ENCODE assay signal across 1 cellular context in the genomic region with DNA sequence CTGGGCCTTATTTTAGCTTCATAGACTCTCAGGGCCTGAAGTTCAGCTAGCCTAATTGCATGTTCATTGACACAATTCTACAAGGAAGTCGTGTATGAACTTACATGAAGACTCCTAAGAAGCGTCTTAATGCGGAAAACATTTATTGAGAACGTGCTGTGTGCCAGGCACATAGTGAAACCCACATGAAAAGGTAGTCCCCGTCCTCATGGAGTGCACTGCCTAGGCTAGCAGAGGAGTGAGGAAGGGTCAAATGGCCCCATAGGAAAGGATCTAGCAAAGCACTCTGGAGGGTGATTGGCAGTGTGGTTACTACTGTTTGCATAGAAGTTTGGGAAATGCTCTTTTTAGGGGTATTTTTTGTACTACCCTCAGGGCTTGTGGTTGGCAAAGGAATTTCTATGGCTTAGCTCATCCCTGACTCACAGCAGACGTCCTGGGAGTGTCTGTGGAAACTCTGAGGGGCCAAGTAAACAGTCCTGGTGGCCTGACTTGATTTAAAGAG.
TF ChIP-seq lines count a peak whose summit lies in the region.

No MANE protein-coding gene starts in this region.

TF ChIP-seq in HepG2, 621 proteins besides CTCF, POLR2A, EP300 and RAD21 (continued from another document and continues in another):
- TF ChIP-seq GATAD1 (CRISPR knock-in tag; IDR thresholded peaks at IDR 0.05) (no peak), TIGD3 (CRISPR knock-in tag; IDR thresholded peaks at IDR 0.05; ENCODE audit: borderline replicate concordance) (no peak), ZNF337 (CRISPR knock-in tag; IDR thresholded peaks at IDR 0.05; ENCODE audit: borderline replicate concordance, low read depth) (no peak), ZNF841 (CRISPR knock-in tag; IDR thresholded peaks at IDR 0.05; ENCODE audit: borderline replicate concordance) (no peak), BATF2 (CRISPR knock-in tag; IDR thresholded peaks at IDR 0.05) (no peak), CEBPB (IDR thresholded peaks at IDR 0.05; ENCODE audit: borderline replicate concordance, low read depth, low read length) (no peak), ARID2 (CRISPR knock-in tag; IDR thresholded peaks at IDR 0.05; ENCODE audit: borderline replicate concordance) (no peak), NRL (CRISPR knock-in tag; IDR thresholded peaks at IDR 0.05; ENCODE audit: borderline replicate concordance) (no peak), PCBP1 (IDR thresholded peaks at IDR 0.05; ENCODE audit: borderline replicate concordance, low read depth, low read length) (no peak), SPEN (CRISPR knock-in tag; IDR thresholded peaks at IDR 0.05; ENCODE audit: low read depth) (no peak), ZNF83 (CRISPR knock-in tag; IDR thresholded peaks at IDR 0.05; ENCODE audit: borderline replicate concordance) (no peak), MED1 (CRISPR knock-in tag; IDR thresholded peaks at IDR 0.05) (0 out of 2 replicates have a peak, but pooled peaks have one; percentile 1), ZNF850 (CRISPR knock-in tag; conservative IDR thresholded peaks at IDR 0.05) (no peak), ZFY (CRISPR knock-in tag; IDR thresholded peaks at IDR 0.05) (no peak), NFE2L1 (CRISPR knock-in tag; IDR thresholded peaks at IDR 0.05; ENCODE audit: borderline replicate concordance) (no peak), CBX5 (CRISPR knock-in tag; IDR thresholded peaks at IDR 0.05; ENCODE audit: borderline replicate concordance) (no peak), ZBTB49 (CRISPR knock-in tag; IDR thresholded peaks at IDR 0.05; ENCODE audit: borderline replicate concordance) (no peak), ZNF572 (CRISPR knock-in tag; IDR thresholded peaks at IDR 0.05) (no peak), HNRNPLL (IDR thresholded peaks at IDR 0.05; ENCODE audit: low read depth, low read length, poor library complexity, severe bottlenecking) (no peak), ZNF431 (CRISPR knock-in tag; IDR thresholded peaks at IDR 0.05; ENCODE audit: borderline replicate concordance, low read depth) (no peak), EHMT2 (IDR thresholded peaks at IDR 0.05; ENCODE audit: borderline replicate concordance, low read depth, low read length) (peak; percentile 30; the same call in 1 of the 2 replicates), LCORL (IDR thresholded peaks at IDR 0.05) (no peak), LCORL (CRISPR knock-in tag; IDR thresholded peaks at IDR 0.05) (no peak), FLYWCH1 (CRISPR knock-in tag; IDR thresholded peaks at IDR 0.05) (0 out of 2 replicates have a peak, but pooled peaks have one; percentile 45), SMAD1 (CRISPR knock-in tag; IDR thresholded peaks at IDR 0.05; ENCODE audit: borderline replicate concordance, low read depth) (no peak), NFIC (IDR thresholded peaks at IDR 0.05; ENCODE audit: low read length) (no peak), ZNF761 (CRISPR knock-in tag; conservative IDR thresholded peaks at IDR 0.05) (no peak), ATF1 (CRISPR knock-in tag; IDR thresholded peaks at IDR 0.05) (no peak), ZNF501 (CRISPR knock-in tag; IDR thresholded peaks at IDR 0.05) (peak; percentile 63), ZNF839 (CRISPR knock-in tag; IDR thresholded peaks at IDR 0.05; ENCODE audit: borderline replicate concordance) (no peak), IRF1 (CRISPR knock-in tag; IDR thresholded peaks at IDR 0.05; ENCODE audit: low read depth) (no peak), MLLT10 (CRISPR knock-in tag; IDR thresholded peaks at IDR 0.05) (no peak), ZFP82 (CRISPR knock-in tag; IDR thresholded peaks at IDR 0.05; ENCODE audit: borderline replicate concordance) (no peak), HHEX (CRISPR knock-in tag; IDR thresholded peaks at IDR 0.05) (0 out of 2 replicates have a peak, but pooled peaks have one; percentile 8), CENPBD1 (CRISPR knock-in tag; IDR thresholded peaks at IDR 0.05; ENCODE audit: borderline replicate concordance, low read depth) (no peak), FOXM1 (CRISPR knock-in tag; IDR thresholded peaks at IDR 0.05) (no peak), FOSL2 (CRISPR knock-in tag; IDR thresholded peaks at IDR 0.05) (peak; percentile 55), ZNF333 (CRISPR knock-in tag; IDR thresholded peaks at IDR 0.05; ENCODE audit: borderline replicate concordance) (0 out of 2 replicates have a peak, but pooled peaks have one; percentile 7), THYN1 (CRISPR knock-in tag; IDR thresholded peaks at IDR 0.05; ENCODE audit: borderline replicate concordance, low read depth) (no peak), WIZ (CRISPR knock-in tag; IDR thresholded peaks at IDR 0.05) (no peak), ZNF30 (CRISPR knock-in tag; IDR thresholded peaks at IDR 0.05) (no peak), POLR2AphosphoS5 (IDR thresholded peaks at IDR 0.05; ENCODE audit: low read depth, low read length) (no peak), RBAK (CRISPR knock-in tag; IDR thresholded peaks at IDR 0.05) (no peak), ZNF234 (CRISPR knock-in tag; conservative IDR thresholded peaks at IDR 0.05) (0 out of 2 replicates have a peak, but pooled peaks have one; percentile 8), GTF2F1 (IDR thresholded peaks at IDR 0.05; ENCODE audit: low read length) (no peak)
- TF ChIP-seq, protein P1, sequence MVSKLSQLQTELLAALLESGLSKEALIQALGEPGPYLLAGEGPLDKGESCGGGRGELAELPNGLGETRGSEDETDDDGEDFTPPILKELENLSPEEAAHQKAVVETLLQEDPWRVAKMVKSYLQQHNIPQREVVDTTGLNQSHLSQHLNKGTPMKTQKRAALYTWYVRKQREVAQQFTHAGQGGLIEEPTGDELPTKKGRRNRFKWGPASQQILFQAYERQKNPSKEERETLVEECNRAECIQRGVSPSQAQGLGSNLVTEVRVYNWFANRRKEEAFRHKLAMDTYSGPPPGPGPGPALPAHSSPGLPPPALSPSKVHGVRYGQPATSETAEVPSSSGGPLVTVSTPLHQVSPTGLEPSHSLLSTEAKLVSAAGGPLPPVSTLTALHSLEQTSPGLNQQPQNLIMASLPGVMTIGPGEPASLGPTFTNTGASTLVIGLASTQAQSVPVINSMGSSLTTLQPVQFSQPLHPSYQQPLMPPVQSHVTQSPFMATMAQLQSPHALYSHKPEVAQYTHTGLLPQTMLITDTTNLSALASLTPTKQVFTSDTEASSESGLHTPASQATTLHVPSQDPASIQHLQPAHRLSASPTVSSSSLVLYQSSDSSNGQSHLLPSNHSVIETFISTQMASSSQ (IDR thresholded peaks at IDR 0.05; ENCODE audit: low read depth) = no peak
- TF ChIP-seq, protein P1 (CRISPR knock-in tag; IDR thresholded peaks at IDR 0.05; ENCODE audit: borderline replicate concordance) = no peak
- TF ChIP-seq, protein P2, sequence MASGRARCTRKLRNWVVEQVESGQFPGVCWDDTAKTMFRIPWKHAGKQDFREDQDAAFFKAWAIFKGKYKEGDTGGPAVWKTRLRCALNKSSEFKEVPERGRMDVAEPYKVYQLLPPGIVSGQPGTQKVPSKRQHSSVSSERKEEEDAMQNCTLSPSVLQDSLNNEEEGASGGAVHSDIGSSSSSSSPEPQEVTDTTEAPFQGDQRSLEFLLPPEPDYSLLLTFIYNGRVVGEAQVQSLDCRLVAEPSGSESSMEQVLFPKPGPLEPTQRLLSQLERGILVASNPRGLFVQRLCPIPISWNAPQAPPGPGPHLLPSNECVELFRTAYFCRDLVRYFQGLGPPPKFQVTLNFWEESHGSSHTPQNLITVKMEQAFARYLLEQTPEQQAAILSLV (CRISPR knock-in tag; IDR thresholded peaks at IDR 0.05; ENCODE audit: borderline replicate concordance) = no peak
- TF ChIP-seq, protein P3, sequence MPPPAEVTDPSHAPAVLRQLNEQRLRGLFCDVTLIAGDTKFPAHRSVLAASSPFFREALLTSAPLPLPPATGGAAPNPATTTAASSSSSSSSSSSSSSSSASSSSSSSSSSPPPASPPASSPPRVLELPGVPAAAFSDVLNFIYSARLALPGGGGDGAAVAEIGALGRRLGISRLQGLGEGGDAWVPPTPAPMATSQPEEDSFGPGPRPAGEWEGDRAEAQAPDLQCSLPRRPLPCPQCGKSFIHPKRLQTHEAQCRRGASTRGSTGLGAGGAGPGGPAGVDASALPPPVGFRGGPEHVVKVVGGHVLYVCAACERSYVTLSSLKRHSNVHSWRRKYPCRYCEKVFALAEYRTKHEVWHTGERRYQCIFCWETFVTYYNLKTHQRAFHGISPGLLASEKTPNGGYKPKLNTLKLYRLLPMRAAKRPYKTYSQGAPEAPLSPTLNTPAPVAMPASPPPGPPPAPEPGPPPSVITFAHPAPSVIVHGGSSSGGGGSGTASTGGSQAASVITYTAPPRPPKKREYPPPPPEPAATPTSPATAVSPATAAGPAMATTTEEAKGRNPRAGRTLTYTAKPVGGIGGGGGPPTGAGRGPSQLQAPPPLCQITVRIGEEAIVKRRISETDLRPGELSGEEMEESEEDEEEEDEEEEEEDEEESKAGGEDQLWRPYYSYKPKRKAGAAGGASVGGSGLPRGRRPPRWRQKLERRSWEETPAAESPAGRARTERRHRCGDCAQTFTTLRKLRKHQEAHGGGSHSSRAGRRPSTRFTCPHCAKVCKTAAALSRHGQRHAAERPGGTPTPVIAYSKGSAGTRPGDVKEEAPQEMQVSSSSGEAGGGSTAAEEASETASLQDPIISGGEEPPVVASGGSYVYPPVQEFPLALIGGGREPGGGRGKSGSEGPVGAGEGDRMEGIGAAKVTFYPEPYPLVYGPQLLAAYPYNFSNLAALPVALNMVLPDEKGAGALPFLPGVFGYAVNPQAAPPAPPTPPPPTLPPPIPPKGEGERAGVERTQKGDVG (CRISPR knock-in tag; IDR thresholded peaks at IDR 0.05; ENCODE audit: borderline replicate concordance) = no peak
- TF ChIP-seq, protein P4, sequence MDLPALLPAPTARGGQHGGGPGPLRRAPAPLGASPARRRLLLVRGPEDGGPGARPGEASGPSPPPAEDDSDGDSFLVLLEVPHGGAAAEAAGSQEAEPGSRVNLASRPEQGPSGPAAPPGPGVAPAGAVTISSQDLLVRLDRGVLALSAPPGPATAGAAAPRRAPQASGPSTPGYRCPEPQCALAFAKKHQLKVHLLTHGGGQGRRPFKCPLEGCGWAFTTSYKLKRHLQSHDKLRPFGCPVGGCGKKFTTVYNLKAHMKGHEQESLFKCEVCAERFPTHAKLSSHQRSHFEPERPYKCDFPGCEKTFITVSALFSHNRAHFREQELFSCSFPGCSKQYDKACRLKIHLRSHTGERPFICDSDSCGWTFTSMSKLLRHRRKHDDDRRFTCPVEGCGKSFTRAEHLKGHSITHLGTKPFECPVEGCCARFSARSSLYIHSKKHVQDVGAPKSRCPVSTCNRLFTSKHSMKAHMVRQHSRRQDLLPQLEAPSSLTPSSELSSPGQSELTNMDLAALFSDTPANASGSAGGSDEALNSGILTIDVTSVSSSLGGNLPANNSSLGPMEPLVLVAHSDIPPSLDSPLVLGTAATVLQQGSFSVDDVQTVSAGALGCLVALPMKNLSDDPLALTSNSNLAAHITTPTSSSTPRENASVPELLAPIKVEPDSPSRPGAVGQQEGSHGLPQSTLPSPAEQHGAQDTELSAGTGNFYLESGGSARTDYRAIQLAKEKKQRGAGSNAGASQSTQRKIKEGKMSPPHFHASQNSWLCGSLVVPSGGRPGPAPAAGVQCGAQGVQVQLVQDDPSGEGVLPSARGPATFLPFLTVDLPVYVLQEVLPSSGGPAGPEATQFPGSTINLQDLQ (CRISPR knock-in tag; IDR thresholded peaks at IDR 0.05) = no peak
